In the genomic region with DNA sequence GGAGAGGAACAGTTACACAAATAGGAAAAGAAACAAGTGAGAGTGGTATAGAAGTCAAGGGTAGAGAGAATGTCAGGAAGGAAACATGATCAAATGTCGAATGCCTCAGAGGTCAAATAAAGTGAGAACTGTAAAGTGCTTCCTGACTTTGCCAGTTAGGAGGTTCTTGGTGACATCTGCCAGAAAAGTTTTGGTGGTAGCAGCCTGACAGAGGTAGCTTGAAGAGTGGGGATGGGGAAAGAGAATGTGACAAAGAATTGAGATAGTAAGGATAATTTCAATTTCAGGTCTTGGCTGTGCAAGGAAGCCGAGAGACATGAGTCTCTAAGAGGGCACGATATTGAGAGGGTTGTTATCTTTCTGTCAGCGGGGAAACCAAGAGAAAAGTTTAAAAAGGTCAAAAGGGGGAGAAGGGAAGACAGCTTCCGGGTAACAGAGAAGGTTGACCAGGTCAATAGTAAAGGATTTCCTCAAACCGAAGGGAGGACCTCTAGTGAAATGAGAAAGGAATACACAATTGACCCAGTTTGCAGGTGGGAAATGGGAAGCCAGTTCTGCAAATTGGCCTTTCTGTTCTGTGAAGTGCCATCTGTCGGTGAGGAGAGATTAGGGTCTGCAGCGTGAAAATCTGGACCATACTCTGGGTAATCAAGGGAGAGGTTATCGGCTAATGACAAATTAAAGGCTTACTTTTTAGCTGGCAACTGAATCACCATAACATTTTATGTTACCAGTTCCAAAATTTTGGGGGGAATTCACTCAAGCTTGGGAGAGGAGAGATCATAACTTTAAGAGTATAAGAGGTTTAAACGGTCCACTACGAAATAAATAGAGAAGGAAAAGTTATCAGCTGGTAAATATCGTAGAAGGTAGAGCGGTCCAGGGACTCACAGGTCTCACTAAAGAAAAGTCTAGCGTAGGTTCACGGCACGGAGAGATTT, we compare ENCODE assay signal across 8 cellular contexts. TPM values are rescaled to one million over a fixed set of nuclear protein-coding genes. Genes with fewer than 3 reads are reported as not detected.
DNase-seq lines count a peak whose midpoint lies in the region; ATAC-seq and TF ChIP-seq lines count a peak whose summit lies in the region.

No MANE protein-coding gene starts in this region.

- ATAC-seq in Panc1 (no peak), right lobe of liver (peak in 3 of 4 donors; percentile 0 to 1 (median 1))
- ATAC-seq in central memory CD8-positive, alpha-beta T cell (replicated peaks; ENCODE audit: extremely low read depth, poor library complexity, severe bottlenecking) = no peak

- peak overlapping the region; percentile 100 for H3K27ac ChIP-seq in HUES48 (ENCODE audit: low read depth, low read length)
- H3K27ac ChIP-seq in Panc1 (ENCODE audit: low read length) = peak overlapping the region; percentile 100
- peak overlapping the region; percentile 100 for H3K27ac ChIP-seq in right lobe of liver
- peak overlapping the region; percentile 98 for H3K27ac ChIP-seq in thymus (ENCODE audit: low read depth)

- DNase-seq in DMS79 (lab: John Stamatoyannopoulos, UW) (peak; percentile 24), Panc1 (ENCODE audit: low read depth, low spot score) (no peak), right lobe of liver (no peak), OCI-M2 (lab: John Stamatoyannopoulos, UW; ENCODE audit: unreplicated experiment) (no peak), ureter (ENCODE audit: low spot score) (no peak)
- no peak for DNase-seq in central memory CD8-positive, alpha-beta T cell (ENCODE audit: low spot score in 2 of 2)

- BruUV-seq in Panc1 (replicated peaks; lab: Mats Ljungman, UMichigan) = TSS peak; percentile 72

- H3K4me1 Mint-ChIP-seq in central memory CD8-positive, alpha-beta T cell = peaks cover 63% of the 10 kb centered on the region

- under 1% methylated on average over 16 of the region's 16 CpGs for WGBS in right lobe of liver (ENCODE audit: insufficient coverage, low coverage, low lambda C conversion rate, missing lambda C conversion rate)
- 3% methylated on average over 16 of the region's 16 CpGs for WGBS in thymus

- TF ChIP-seq CTCF in Panc1 (IDR thresholded peaks at IDR 0.05) (peak; percentile 76), right lobe of liver (IDR thresholded peaks at IDR 0.05) (peak; percentile 47 to 58 (median 54))

- H3K4me1 ChIP-seq in HUES48 (ENCODE audit: control insufficient read depth, insufficient read depth, low read length) (peaks cover 9% of the 10 kb centered on the region; the same call in 1 of the 2 replicates), Panc1 (ENCODE audit: control insufficient read depth, insufficient read depth, low read length) (peaks cover 26% of the 10 kb centered on the region), right lobe of liver (peaks cover 0 to 17% (median 8%) of the 10 kb centered on the region in 4 donors), thymus (ENCODE audit: control insufficient read depth, insufficient read depth, low read length) (peaks cover 5% of the 10 kb centered on the region)

- intact Hi-C loops in Panc1 (cut with micrococcal nuclease; ENCODE audit: unreplicated experiment) = no loop called here
- intact Hi-C loops in right lobe of liver (cut with DNase I) = no loop called here

- peak overlapping the region; percentile 89 for H3K4me3 ChIP-seq in HUES48 (ENCODE audit: low read depth, low read length)
- peak overlapping the region; percentile 88 to 100 for H3K4me3 ChIP-seq in Panc1 (ENCODE audit: low read depth in 2 of 2, low read length in 2 of 2)
- peak overlapping the region; percentile 71 to 85 (median 81) for H3K4me3 ChIP-seq in right lobe of liver
- H3K4me3 ChIP-seq in thymus (ENCODE audit: low read length) = peak overlapping the region; percentile 87

- H3K36me3 Mint-ChIP-seq in central memory CD8-positive, alpha-beta T cell (ENCODE audit: insufficient read depth) = peaks cover 38% of the 10 kb centered on the region

- no peaks in the 10 kb centered on the region for H3K27me3 Mint-ChIP-seq in central memory CD8-positive, alpha-beta T cell

- POLR2A ChIA-PET in Panc1 (lab: Charles Lee) = no interaction called here

- H3K9me3 ChIP-seq in HUES48 (ENCODE audit: control insufficient read depth, insufficient read depth, low read length) (no peaks in the 10 kb centered on the region), Panc1 (ENCODE audit: control insufficient read depth, insufficient read depth, low read depth, low read length) (no peaks in the 10 kb centered on the region), right lobe of liver (no peaks in the 10 kb centered on the region), thymus (ENCODE audit: control insufficient read depth) (no peaks in the 10 kb centered on the region)

- TF ChIP-seq POLR2A in right lobe of liver (IDR thresholded peaks at IDR 0.05) = peak; percentile 9

- no peaks in the 10 kb centered on the region for H3K27me3 ChIP-seq in HUES48 (ENCODE audit: control insufficient read depth, insufficient read depth, low read length)
- no peaks in the 10 kb centered on the region for H3K27me3 ChIP-seq in Panc1 (ENCODE audit: control insufficient read depth, insufficient read depth, low read length)
- no peaks in the 10 kb centered on the region for H3K27me3 ChIP-seq in right lobe of liver
- H3K27me3 ChIP-seq in thymus (ENCODE audit: control insufficient read depth, insufficient read depth) = no peaks in the 10 kb centered on the region

- peak overlapping the region; percentile 99 for H3K27ac Mint-ChIP-seq in central memory CD8-positive, alpha-beta T cell (ENCODE audit: low read depth)

- CTCF ChIA-PET in Panc1 (lab: Charles Lee) = interaction anchor here (1.2 to 1.3 kb wide), 2 partner anchors 11 to 14 kb away, joined by 3 read pairs; partner anchors contain the start of gene HLA-DMA

- peak overlapping the region; percentile 97 for H3K4me3 Mint-ChIP-seq in central memory CD8-positive, alpha-beta T cell

- H3K9me3 Mint-ChIP-seq in central memory CD8-positive, alpha-beta T cell = no peaks in the 10 kb centered on the region

- H3K36me3 ChIP-seq in HUES48 (ENCODE audit: control insufficient read depth, insufficient read depth, low read length) (peaks cover 7% of the 10 kb centered on the region), Panc1 (ENCODE audit: control insufficient read depth, insufficient read depth, low read length) (peaks cover 2% of the 10 kb centered on the region; the same call in 1 of the 2 replicates), right lobe of liver (peaks cover 0 to 3% (median 2%) of the 10 kb centered on the region in 4 donors), thymus (ENCODE audit: control insufficient read depth, insufficient read depth) (no peaks in the 10 kb centered on the region)

- peak overlapping the region; percentile 100 for H3K9ac ChIP-seq in HUES48 (ENCODE audit: low read depth, low read length)

- in situ Hi-C loops in Panc1 (cut with HindIII; ENCODE audit: low pct_unique_long_range_greater_than_20kb, low sequenced_read_pairs) = no loop called here

RNA-seq across cellular contexts. Expression of gene BRD2, which starts 1.0 kb away (rescaled TPM):
- 209 TPM for total RNA-seq in Panc1 (2021; ENCODE audit: unreplicated experiment)
- polyA plus RNA-seq in Panc1 (2012; ENCODE audit: insufficient read length) = 161 TPM
- 100 to 1,000 TPM in 1 of 6 experiments, 10 to 100 TPM in 5; 66.3 to 111 (median 73.7) TPM for total RNA-seq in right lobe of liver
- polyA plus RNA-seq in thymus = 119 TPM
- total RNA-seq in ureter = 205 TPM

RNA-seq across cellular contexts. Expression of gene HLA-DMA, which starts 14.5 kb away (rescaled TPM):
- total RNA-seq in Panc1 (2021; ENCODE audit: unreplicated experiment) = 2.8 TPM
- 1.3 TPM for polyA plus RNA-seq in Panc1 (2012; ENCODE audit: insufficient read length)
- 10 to 100 TPM in 4 of 6 experiments, 1 to 10 TPM in 2; 6.9 to 26.2 (median 10.7) TPM for total RNA-seq in right lobe of liver
- polyA plus RNA-seq in thymus = 161 TPM
- 65.3 TPM for total RNA-seq in ureter

RNA-seq across cellular contexts. Expression of gene HLA-DMB, which starts 26.6 kb away (rescaled TPM):
- total RNA-seq in Panc1 (2021; ENCODE audit: unreplicated experiment) (0.44 TPM), right lobe of liver (10 to 100 TPM in 1 of 6 experiments, 1 to 10 TPM in 5; 1.8 to 22.0 (median 6.5) TPM), ureter (31.0 TPM)
- not detected for polyA plus RNA-seq in Panc1 (2012; ENCODE audit: insufficient read length)
- polyA plus RNA-seq in thymus = 71.0 TPM

RNA-seq across cellular contexts. Expression of gene HLA-DOA, which starts 42.0 kb away (rescaled TPM):
- total RNA-seq in Panc1 (2021; ENCODE audit: unreplicated experiment) (0.08 TPM), right lobe of liver (1 to 10 TPM in 5 of 6 experiments, under 1 TPM in 1; 0.37 to 3.3 (median 1.2) TPM), ureter (25.6 TPM)
- polyA plus RNA-seq in Panc1 (2012; ENCODE audit: insufficient read length) = not detected
- polyA plus RNA-seq in thymus = 27.9 TPM

Comparison
In these comparisons a context has a peak if more than half of its experiments do, and no peak if none do; other contexts are left out.
1. ATAC-seq: peak in right lobe of liver (3 of 4); none in Panc1 (single experiment) and central memory CD8-positive, alpha-beta T cell (single experiment).
2. Peak in every context shown above with its lines, with median percentiles within 50 percentile points of each other: H3K27ac ChIP-seq and H3K4me3 ChIP-seq.